Comparison of ENCODE assay signal across 29 cellular contexts in the genomic region with DNA sequence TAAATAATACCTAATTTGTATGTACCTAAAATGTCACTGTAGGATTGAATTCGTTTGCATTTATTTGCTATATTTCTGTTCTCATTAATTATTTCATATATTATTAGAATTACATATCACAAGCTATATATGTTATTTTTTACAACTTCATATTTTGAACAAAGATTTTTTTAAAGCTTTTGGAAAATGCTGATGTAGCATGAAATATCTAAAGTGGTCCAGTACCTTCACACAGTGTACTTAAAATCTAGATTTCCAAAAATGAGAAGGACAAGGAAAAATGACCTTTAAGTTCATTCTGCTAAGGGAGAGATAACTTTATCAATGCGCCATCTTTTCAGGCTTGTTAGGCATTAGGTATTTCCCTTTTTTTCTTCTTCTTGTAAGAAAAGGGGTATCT.
"Had no signal": no experiment of that assay in that cellular context is flagged by ENCODE, and none has a peak within 500 bp of the region (broad histone marks: within the 10 kb centered on the region; RNA-seq: fewer than 3 reads in every experiment).

No MANE protein-coding gene starts in this region.

- ATAC-seq: activated CD8-positive, alpha-beta T cell treated with anti-CD3 and anti-CD28 coated beads for 36 hours; activated T-cell treated with anti-CD3 and anti-CD28 coated beads, Interleukin-2, amount 50 U/mL, for 72 hours; activated T-helper 17 cell treated with anti-CD3 and anti-CD28 coated beads, Interleukin-2, amount 50 U/mL, for 72 hours; Panc1 had no signal

- DNase-seq: activated CD4-positive, alpha-beta T cell treated with anti-CD3 and anti-CD28 coated beads, Interleukin-2, amount 10 ng/mL, durations not matched to agents 24 days and 14 days; activated CD4-positive, alpha-beta T cell treated with anti-CD3 and anti-CD28 coated beads, Interleukin-2, amount 50 U/mL, for 4 hours; activated CD8-positive, alpha-beta T cell treated with anti-CD3 and anti-CD28 coated beads for 36 hours; activated effector memory CD4-positive, alpha-beta T cell treated with anti-CD3 and anti-CD28 coated beads, Interleukin-2, amount 50 U/mL, for 16 hours; activated naive CD4-positive, alpha-beta T cell; activated naive CD4-positive, alpha-beta T cell treated with anti-CD3 and anti-CD28 coated beads, Interleukin-2, amount 50 U/mL, for 16 hours; activated naive CD8-positive, alpha-beta T cell treated with anti-CD3 and anti-CD28 coated beads for 36 hours; activated T-cell treated with anti-CD3 and anti-CD28 coated beads, Interleukin-2, amount 50 U/mL, for 1 hour; activated T-cell treated with anti-CD3 and anti-CD28 coated beads, Interleukin-2, amount 50 U/mL, for 72 hours; amniotic stem cell; aorta; brain microvascular endothelial cell; central memory CD4-positive, alpha-beta T cell; MG63; NCI-H1048; NCI-H1105 treated with DMSO at 0.1 percent for 48 hours; NCI-H1436; NCI-H1694; NCI-H1930; NCI-H2081 treated with DMSO at 0.1 percent for 48 hours; NCI-H226; NCI-H446 treated with DMSO at 0.1 percent for 48 hours; NCI-H524 treated with DMSO at 0.1 percent for 48 hours; SHP77; SJCRH30; T1000 had no signal

- H3K36me3 ChIP-seq: brain microvascular endothelial cell, MG63, SJCRH30 had no signal

- H3K4me1 ChIP-seq: SJCRH30 had no signal

- H3K4me3 ChIP-seq: MG63, SJCRH30, SK-N-MC had no signal

- H3K27ac ChIP-seq: brain microvascular endothelial cell, SJCRH30, SK-N-MC had no signal

- H3K9me3 ChIP-seq: MG63, SJCRH30 had no signal
